ENCODE assay signal across 23 cellular contexts in genomic region chr16:73853968-73854367, GRCh38.
"Had no signal": no experiment of that assay in that cellular context is flagged by ENCODE, and none has a peak within 500 bp of the region (broad histone marks: within the 10 kb centered on the region; RNA-seq: fewer than 3 reads in every experiment).

No MANE protein-coding gene starts in this region.

- H3K4me1 ChIP-seq: esophagus muscularis mucosa, esophagus squamous epithelium, foreskin keratinocyte, gastrocnemius medialis, gastroesophageal sphincter, heart left ventricle, heart right ventricle had no signal

- H3K36me3 ChIP-seq: esophagus muscularis mucosa, esophagus squamous epithelium, gastrocnemius medialis, gastroesophageal sphincter, heart left ventricle, heart right ventricle had no signal

- H3K4me3 ChIP-seq: coronary artery, dorsolateral prefrontal cortex, esophagus muscularis mucosa, esophagus squamous epithelium, gastrocnemius medialis, gastroesophageal sphincter, heart left ventricle, heart right ventricle had no signal

- ATAC-seq: effector memory CD8-positive, alpha-beta T cell; esophagus mucosa; foreskin keratinocyte; gastrocnemius medialis; gastroesophageal sphincter; heart left ventricle; heart right ventricle had no signal

- H3K9me3 ChIP-seq: esophagus muscularis mucosa, esophagus squamous epithelium, gastrocnemius medialis, gastroesophageal sphincter, heart right ventricle had no signal

- H3K27ac ChIP-seq: coronary artery, epithelial cell of prostate, esophagus muscularis mucosa, esophagus squamous epithelium, foreskin keratinocyte, gastrocnemius medialis, gastroesophageal sphincter, heart left ventricle, heart right ventricle had no signal

- DNase-seq: cortex of kidney; dermis blood vessel endothelial cell; dorsolateral prefrontal cortex; effector CD4-positive, alpha-beta T cell; effector CD8-positive, alpha-beta T cell; effector memory CD4-positive, alpha-beta T cell; effector memory CD8-positive, alpha-beta T cell; endodermal cell; erythroblast; esophagus squamous epithelium; foreskin fibroblast; foreskin keratinocyte; foreskin melanocyte; gastrocnemius medialis; glutamatergic neuron; head of caudate nucleus; heart left ventricle; heart right ventricle had no signal

- H3K27me3 ChIP-seq: esophagus muscularis mucosa, esophagus squamous epithelium, foreskin keratinocyte, gastrocnemius medialis, gastroesophageal sphincter, heart right ventricle had no signal
